Comparison of ENCODE assay signal across 8 cellular contexts in genomic region chr12:9064815-9065606, GRCh38. TPM values are rescaled to one million over a fixed set of nuclear protein-coding genes. Genes with fewer than 3 reads are reported as not detected.
DNase-seq lines count a peak whose midpoint lies in the region; ATAC-seq and TF ChIP-seq lines count a peak whose summit lies in the region.

No MANE protein-coding gene starts in this region.

- H3K4me3 Mint-ChIP-seq in CD14-positive monocyte, result peak overlapping the region; percentile 85 to 91
- peak overlapping the region; percentile 83 to 89 (median 85) for H3K4me3 Mint-ChIP-seq in nephron

- intact Hi-C loops in CD14-positive monocyte (cut with micrococcal nuclease), result loop anchor here in 1 of 2 donors (10.0 kb wide), 1 partner anchor 210 kb away; no protein-coding TSS in a partner anchor

- peaks cover 0 to 8% (median 0%) of the 10 kb centered on the region in 7 donors for H3K9me3 Mint-ChIP-seq in CD14-positive monocyte
- no peaks in the 10 kb centered on the region for H3K9me3 Mint-ChIP-seq in nephron

- peaks cover 0 to 14% (median 3%) of the 10 kb centered on the region in 3 donors for H3K27me3 Mint-ChIP-seq in CD14-positive monocyte (ENCODE audit: low read depth in 3 of 3)
- no peaks in the 10 kb centered on the region for H3K27me3 Mint-ChIP-seq in nephron (ENCODE audit: low read depth)

- DNase-seq in CD14-positive monocyte (ENCODE audit: low spot score) (no peak), globus pallidus (ENCODE audit: low spot score) (peak; percentile 57)
- DNase-seq in activated naive CD4-positive, alpha-beta T cell treated with anti-CD3 and anti-CD28 coated beads, Interleukin-2, amount 50 U/mL, for 16 hours, result peak; percentile 14

- no peak for TF ChIP-seq CTCF in CD14-positive monocyte (IDR thresholded peaks at IDR 0.05)
- TF ChIP-seq CTCF in nephron (IDR thresholded peaks at IDR 0.05; ENCODE audit: unreplicated experiment in 3 of 3), result no peak

- peak overlapping the region in 2 of 7 donors; percentile 37 to 78 for H3K27ac Mint-ChIP-seq in CD14-positive monocyte
- peak overlapping the region; percentile 80 to 95 (median 93) for H3K27ac Mint-ChIP-seq in nephron

- H3K4me1 Mint-ChIP-seq in CD14-positive monocyte, result peaks cover 13% of the 10 kb centered on the region
- peaks cover 10% of the 10 kb centered on the region for H3K4me1 Mint-ChIP-seq in nephron

- H3K36me3 Mint-ChIP-seq in CD14-positive monocyte (no peaks in the 10 kb centered on the region), nephron (ENCODE audit: low read depth) (peaks cover 3% of the 10 kb centered on the region)

- peak; percentile 23 for ATAC-seq in HG03521 (IDR thresholded peaks at IDR 0.05; ENCODE audit: unreplicated experiment)
- ATAC-seq in GM21529 (IDR thresholded peaks at IDR 0.05; ENCODE audit: unreplicated experiment), result no peak
- no peak for ATAC-seq in HG03025 (IDR thresholded peaks at IDR 0.05; ENCODE audit: low FRiP score, unreplicated experiment)
- no peak for ATAC-seq in GM18909 (IDR thresholded peaks at IDR 0.05; ENCODE audit: poor library complexity, unreplicated experiment)

RNA-seq across cellular contexts. Expression of gene A2M, which starts 50.7 kb away (rescaled TPM):
- polyA plus RNA-seq in CD14-positive monocyte, result 1 to 10 TPM in 1 of 2 donors, not detected in 1; 1.2 TPM
